ENCODE assay signal across 9 cellular contexts in the genomic region with DNA sequence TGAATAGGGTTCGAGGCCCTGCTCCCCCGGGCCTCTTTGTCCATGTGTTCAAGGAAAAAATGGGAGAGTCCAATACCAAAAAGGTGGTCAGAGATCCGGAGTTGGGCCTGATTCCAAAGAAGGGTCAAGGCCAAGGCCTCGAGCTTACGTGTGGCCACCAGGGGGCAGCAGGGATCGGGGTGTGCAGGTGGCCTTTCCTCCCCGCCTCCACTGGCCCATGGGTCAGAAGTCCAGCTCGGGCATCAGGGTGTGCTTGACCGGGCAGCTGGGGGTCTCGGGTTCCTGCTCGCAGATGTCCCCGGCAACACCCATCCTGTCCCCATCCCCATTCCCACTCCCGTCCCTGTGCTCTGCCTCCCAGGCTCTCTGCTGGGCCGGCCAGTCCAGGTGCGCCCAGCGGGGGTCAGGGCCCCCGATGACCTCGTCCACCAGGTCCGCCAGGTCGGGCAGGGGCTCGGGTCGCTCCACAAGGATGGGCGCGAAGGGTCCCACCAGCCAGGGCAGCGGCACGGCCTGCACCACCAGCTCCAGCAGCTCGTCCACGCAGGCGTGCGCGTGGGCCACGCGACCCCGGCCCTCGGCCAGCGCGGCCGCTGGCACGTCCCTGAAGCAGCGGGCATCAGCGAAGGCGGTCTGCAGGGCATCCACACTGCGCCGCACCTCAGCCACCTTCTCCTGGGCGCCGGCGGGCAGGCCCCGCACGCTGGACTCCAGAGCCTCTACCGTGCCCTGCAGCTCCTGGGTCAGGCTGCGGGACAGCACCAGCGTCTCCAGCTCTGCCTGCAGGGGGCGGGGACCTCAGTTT. TPM values are rescaled to one million over a fixed set of nuclear protein-coding genes. Genes with fewer than 3 reads are reported as not detected.
DNase-seq lines count a peak whose midpoint lies in the region; ATAC-seq and TF ChIP-seq lines count a peak whose summit lies in the region.
"Had no signal": no experiment of that assay in that cellular context is flagged by ENCODE, and none has a peak within 500 bp of the region (broad histone marks: within the 10 kb centered on the region; RNA-seq: fewer than 3 reads in every experiment).

No MANE protein-coding gene starts in this region.

- intact Hi-C loops in activated CD4-positive, alpha-beta T cell treated with anti-CD3 and anti-CD28 coated beads, Interleukin-2, amount 10 ng/mL, durations not matched to agents 24 days and 14 days (cut with micrococcal nuclease) = no loop called here
- intact Hi-C loops in heart right ventricle (cut with DNase I) = loop anchor here in 3 of 10 donors (10.0 kb wide), 2 partner anchors 249 to 259 kb away; a partner anchor contains a TSS

- no peaks in the 10 kb centered on the region for H3K36me3 ChIP-seq in heart right ventricle

- TF ChIP-seq CTCF in heart right ventricle (IDR thresholded peaks at IDR 0.05) = peak; percentile 41 to 69 (median 65)

- ATAC-seq in heart right ventricle (peak in 1 of 8 donors; percentile 2), GM19452 (IDR thresholded peaks at IDR 0.05; ENCODE audit: unreplicated experiment) (no peak)
- no peak for ATAC-seq in activated T-helper 17 cell treated with anti-CD3 and anti-CD28 coated beads, Interleukin-2, amount 50 U/mL, for 72 hours (replicated peaks)

- peak; percentile 48 for DNase-seq in EL
- peak; percentile 75 for DNase-seq in HuH-7 (ENCODE audit: low spot score)
- DNase-seq in activated CD4-positive, alpha-beta T cell treated with anti-CD3 and anti-CD28 coated beads, Interleukin-2, amount 10 ng/mL, durations not matched to agents 24 days and 14 days = peak; percentile 78
- peak in 1 of 2 donors; percentile 60 for DNase-seq in heart right ventricle
- DNase-seq in stimulated activated CD4-positive, alpha-beta T cell treated with anti-CD3 and anti-CD28 coated beads, Interleukin-2, amount 100 ng/mL, for 48 hours = peak; percentile 19 to 34
- no peak for DNase-seq in SIG-M5 (lab: John Stamatoyannopoulos, UW)

- H3K9me3 Mint-ChIP-seq in activated CD4-positive, alpha-beta T cell treated with anti-CD3 and anti-CD28 coated beads, Interleukin-2, amount 10 ng/mL, durations not matched to agents 24 days and 14 days = no peaks in the 10 kb centered on the region
- H3K9me3 Mint-ChIP-seq in activated T-helper 17 cell treated with anti-CD3 and anti-CD28 coated beads, Interleukin-2, amount 50 U/mL, for 72 hours = no peaks in the 10 kb centered on the region

- H3K4me1 Mint-ChIP-seq in activated CD4-positive, alpha-beta T cell treated with anti-CD3 and anti-CD28 coated beads, Interleukin-2, amount 10 ng/mL, durations not matched to agents 24 days and 14 days = no peaks in the 10 kb centered on the region
- no peaks in the 10 kb centered on the region for H3K4me1 Mint-ChIP-seq in activated T-helper 17 cell treated with anti-CD3 and anti-CD28 coated beads, Interleukin-2, amount 50 U/mL, for 72 hours

- H3K27ac Mint-ChIP-seq in activated CD4-positive, alpha-beta T cell treated with anti-CD3 and anti-CD28 coated beads, Interleukin-2, amount 10 ng/mL, durations not matched to agents 24 days and 14 days = no peak overlapping the region
- H3K27ac Mint-ChIP-seq in activated T-helper 17 cell treated with anti-CD3 and anti-CD28 coated beads, Interleukin-2, amount 50 U/mL, for 72 hours = no peak overlapping the region

- H3K27me3 ChIP-seq in heart right ventricle = no peaks in the 10 kb centered on the region

- peaks cover 2% of the 10 kb centered on the region for H3K27me3 Mint-ChIP-seq in activated CD4-positive, alpha-beta T cell treated with anti-CD3 and anti-CD28 coated beads, Interleukin-2, amount 10 ng/mL, durations not matched to agents 24 days and 14 days
- peaks cover 3% of the 10 kb centered on the region for H3K27me3 Mint-ChIP-seq in activated T-helper 17 cell treated with anti-CD3 and anti-CD28 coated beads, Interleukin-2, amount 50 U/mL, for 72 hours

- H3K4me1 ChIP-seq in heart right ventricle = peaks cover 8 to 26% (median 14%) of the 10 kb centered on the region in 9 donors

- no peak overlapping the region for H3K4me3 Mint-ChIP-seq in activated CD4-positive, alpha-beta T cell treated with anti-CD3 and anti-CD28 coated beads, Interleukin-2, amount 10 ng/mL, durations not matched to agents 24 days and 14 days
- H3K4me3 Mint-ChIP-seq in activated T-helper 17 cell treated with anti-CD3 and anti-CD28 coated beads, Interleukin-2, amount 50 U/mL, for 72 hours = no peak overlapping the region

- H3K4me3 ChIP-seq in heart right ventricle = no peak overlapping the region

- H3K27ac ChIP-seq in heart right ventricle = no peak overlapping the region

- H3K36me3 Mint-ChIP-seq in activated CD4-positive, alpha-beta T cell treated with anti-CD3 and anti-CD28 coated beads, Interleukin-2, amount 10 ng/mL, durations not matched to agents 24 days and 14 days (ENCODE audit: low read depth) = no peaks in the 10 kb centered on the region
- no peaks in the 10 kb centered on the region for H3K36me3 Mint-ChIP-seq in activated T-helper 17 cell treated with anti-CD3 and anti-CD28 coated beads, Interleukin-2, amount 50 U/mL, for 72 hours (ENCODE audit: low read depth)

- WGBS in heart right ventricle, 2 donors = 77 to 78% methylated on average over 53 of the region's 53 CpGs

- H3K9me3 ChIP-seq in heart right ventricle = no peaks in the 10 kb centered on the region

RNA-seq across cellular contexts. Expression of a gene that starts 5.2 kb away (rescaled TPM):
- not detected in 2 replicates for total RNA-seq in activated CD4-positive, alpha-beta T cell treated with anti-CD3 and anti-CD28 coated beads, Interleukin-2, amount 10 ng/mL, durations not matched to agents 24 days and 14 days
- 100 to 1,000 TPM; 143 to 416 (median 198) TPM for total RNA-seq in heart right ventricle
- polyA plus RNA-seq in heart right ventricle = 100 to 1,000 TPM in 1 of 2 donors, 10 to 100 TPM in 1; 42.0 to 225 TPM
- under 1 TPM in 1 of 2 donors, not detected in 1; 0.05 TPM for total RNA-seq in activated T-helper 17 cell treated with anti-CD3 and anti-CD28 coated beads, Interleukin-2, amount 50 U/mL, for 72 hours
- total RNA-seq: T-helper 1 cell treated with Interleukin-12 subunit alpha and Interleukin-12 subunit beta and Interleukin-4 antibody, amounts not matched to agents 30 ng/mL and 1 ng/mL, for 36 hours had no signal

RNA-seq across cellular contexts. Expression of a gene that starts 11.5 kb away (rescaled TPM):
- total RNA-seq in activated CD4-positive, alpha-beta T cell treated with anti-CD3 and anti-CD28 coated beads, Interleukin-2, amount 10 ng/mL, durations not matched to agents 24 days and 14 days = not detected in 2 replicates
- 100 to 1,000 TPM in 1 of 10 donors, 10 to 100 TPM in 9; 33.6 to 144 (median 45.7) TPM for total RNA-seq in heart right ventricle
- 100 to 1,000 TPM in 1 of 2 donors, 10 to 100 TPM in 1; 25.7 to 149 TPM for polyA plus RNA-seq in heart right ventricle
- under 1 TPM in 1 of 2 donors, not detected in 1; 0.17 TPM for total RNA-seq in activated T-helper 17 cell treated with anti-CD3 and anti-CD28 coated beads, Interleukin-2, amount 50 U/mL, for 72 hours
- total RNA-seq: T-helper 1 cell treated with Interleukin-12 subunit alpha and Interleukin-12 subunit beta and Interleukin-4 antibody, amounts not matched to agents 30 ng/mL and 1 ng/mL, for 36 hours had no signal

RNA-seq across cellular contexts. Expression of a gene that starts 16.3 kb away (rescaled TPM):
- 0.24 and 0.40 TPM in 2 replicates for total RNA-seq in activated CD4-positive, alpha-beta T cell treated with anti-CD3 and anti-CD28 coated beads, Interleukin-2, amount 10 ng/mL, durations not matched to agents 24 days and 14 days
- total RNA-seq in heart right ventricle = 1 to 10 TPM in 1 of 10 donors, under 1 TPM in 9; 0.06 to 1.3 (median 0.31) TPM
- polyA plus RNA-seq in heart right ventricle = under 1 TPM; 0.15 to 0.29 TPM
- under 1 TPM; 0.53 to 0.93 TPM for total RNA-seq in activated T-helper 17 cell treated with anti-CD3 and anti-CD28 coated beads, Interleukin-2, amount 50 U/mL, for 72 hours

RNA-seq across cellular contexts. Expression of a gene that starts 36.0 kb away (rescaled TPM):
- total RNA-seq in activated CD4-positive, alpha-beta T cell treated with anti-CD3 and anti-CD28 coated beads, Interleukin-2, amount 10 ng/mL, durations not matched to agents 24 days and 14 days = 0.40 TPM in 1 of 2 replicates, not detected in the other
- total RNA-seq in heart right ventricle = 10 to 100 TPM in 4 of 10 donors, 1 to 10 TPM in 6; 3.4 to 27.9 (median 9.0) TPM
- 10 to 100 TPM in 1 of 2 donors, 1 to 10 TPM in 1; 9.1 to 12.8 TPM for polyA plus RNA-seq in heart right ventricle
- total RNA-seq in activated T-helper 17 cell treated with anti-CD3 and anti-CD28 coated beads, Interleukin-2, amount 50 U/mL, for 72 hours = under 1 TPM in 1 of 2 donors, not detected in 1; 0.05 TPM
- total RNA-seq: T-helper 1 cell treated with Interleukin-12 subunit alpha and Interleukin-12 subunit beta and Interleukin-4 antibody, amounts not matched to agents 30 ng/mL and 1 ng/mL, for 36 hours had no signal

RNA-seq across cellular contexts. Expression of a gene that starts 51.4 kb away (rescaled TPM):
- 66.0 and 72.7 TPM in 2 replicates for total RNA-seq in activated CD4-positive, alpha-beta T cell treated with anti-CD3 and anti-CD28 coated beads, Interleukin-2, amount 10 ng/mL, durations not matched to agents 24 days and 14 days
- 10 to 100 TPM; 20.5 to 39.0 (median 26.7) TPM for total RNA-seq in heart right ventricle
- 10 to 100 TPM; 32.9 to 40.9 TPM for polyA plus RNA-seq in heart right ventricle
- total RNA-seq in activated T-helper 17 cell treated with anti-CD3 and anti-CD28 coated beads, Interleukin-2, amount 50 U/mL, for 72 hours = 10 to 100 TPM; 30.7 to 39.3 TPM

Comparison
In these comparisons a context has a peak if more than half of its experiments do, and no peak if none do; other contexts are left out.
1. RNA of a gene that starts 5.2 kb away (total RNA-seq): 143 to 416 TPM in heart right ventricle; 0.05 TPM in activated T-helper 17 cell treated with anti-CD3 and anti-CD28 coated beads, Interleukin-2, amount 50 U/mL, for 72 hours and not detected in activated CD4-positive, alpha-beta T cell treated with anti-CD3 and anti-CD28 coated beads, Interleukin-2, amount 10 ng/mL, durations not matched to agents 24 days and 14 days; every median in the first group is over 100 times any median in the second.
2. RNA of a gene that starts 11.5 kb away (total RNA-seq): 33.6 to 144 TPM in heart right ventricle; 0.17 TPM in activated T-helper 17 cell treated with anti-CD3 and anti-CD28 coated beads, Interleukin-2, amount 50 U/mL, for 72 hours and not detected in activated CD4-positive, alpha-beta T cell treated with anti-CD3 and anti-CD28 coated beads, Interleukin-2, amount 10 ng/mL, durations not matched to agents 24 days and 14 days; every median in the first group is over 10 times any median in the second.